ENCODE assay signal across 21 cellular contexts in the genomic region with DNA sequence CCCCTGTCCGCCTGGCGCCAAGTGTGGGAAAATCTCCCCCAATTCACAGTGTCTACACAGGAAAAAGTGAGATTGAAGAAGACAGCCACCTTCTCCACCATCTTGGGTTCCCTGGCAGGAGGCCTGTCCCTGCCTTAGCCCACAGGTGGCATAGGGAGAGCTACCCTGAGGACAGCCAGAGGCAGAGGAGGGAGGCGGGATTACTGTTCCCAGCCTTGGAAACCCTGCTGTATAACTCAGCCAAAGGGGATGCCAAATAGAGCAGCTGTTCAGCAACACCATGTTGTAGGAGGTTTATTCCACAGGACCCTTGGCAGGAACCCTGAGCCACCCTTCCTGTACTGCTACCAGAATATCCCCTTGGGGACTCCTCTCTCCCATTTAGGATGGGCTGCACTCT.
"Had no signal": no experiment of that assay in that cellular context is flagged by ENCODE, and none has a peak within 500 bp of the region (broad histone marks: within the 10 kb centered on the region; RNA-seq: fewer than 3 reads in every experiment).

No MANE protein-coding gene starts in this region.

- DNase-seq: activated CD4-positive, alpha-beta T cell treated with anti-CD3 and anti-CD28 coated beads, Interleukin-2, amount 50 U/mL, for 4 hours; activated CD4-positive, CD25-positive, alpha-beta regulatory T cell treated with anti-CD3 and anti-CD28 coated beads, Interleukin-2, amount 50 U/mL, for 72 hours; activated naive CD4-positive, alpha-beta T cell treated with anti-CD3 and anti-CD28 coated beads, Interleukin-2, amount 50 U/mL, for 16 hours; adrenal gland; hippocampal formation; left ventricle myocardium superior; mesendoderm; nephron progenitor cell; occipital lobe; stimulated activated CD4-positive, alpha-beta T cell treated with anti-CD3 and anti-CD28 coated beads, Interleukin-15, amount 100 ng/mL, for 24 hours; stimulated activated CD4-positive, alpha-beta T cell treated with anti-CD3 and anti-CD28 coated beads, Interleukin-4, amount 100 ng/mL, for 1 hour; stimulated activated naive CD4-positive, alpha-beta T cell; tibial artery; uterus had no signal

- H3K4me3 ChIP-seq: adrenal gland, cardiac muscle cell, esophagus muscularis mucosa, right atrium auricular region, skin epidermis, tibial artery, uterus had no signal

- H3K27me3 ChIP-seq: adrenal gland, cardiac muscle cell, esophagus muscularis mucosa, right atrium auricular region, tibial artery, uterus had no signal

- ATAC-seq: left ventricle myocardium superior had no signal

- H3K4me1 ChIP-seq: uterus had no signal

- H3K4me1 Mint-ChIP-seq: nephron progenitor cell had no signal

- FAIRE-seq: colon had no signal

- H3K4me3 Mint-ChIP-seq: nephron progenitor cell had no signal

- H3K27me3 Mint-ChIP-seq: progenitor cell of endocrine pancreas had no signal

- H3K36me3 ChIP-seq: adrenal gland, cardiac muscle cell, right atrium auricular region, uterus had no signal

- H3K27ac ChIP-seq: adrenal gland, cardiac muscle cell, esophagus muscularis mucosa, right atrium auricular region, tibial artery, uterus had no signal

- H3K9me3 ChIP-seq: adrenal gland, esophagus muscularis mucosa, right atrium auricular region, tibial artery, uterus had no signal

- H3K27ac Mint-ChIP-seq: activated T-helper 2 cell treated with anti-CD3 and anti-CD28 coated beads, Interferon-gamma antibody, Interleukin-2, Interleukin-4, amounts not matched to agents 10 μg/mL and 5 μg/mL and 100 μg/mL, durations not matched to agents 14 hours and 24 hours and 36 hours; nephron progenitor cell; progenitor cell of endocrine pancreas had no signal
